Comparison of ENCODE assay signal across 18 cellular contexts in the genomic region with DNA sequence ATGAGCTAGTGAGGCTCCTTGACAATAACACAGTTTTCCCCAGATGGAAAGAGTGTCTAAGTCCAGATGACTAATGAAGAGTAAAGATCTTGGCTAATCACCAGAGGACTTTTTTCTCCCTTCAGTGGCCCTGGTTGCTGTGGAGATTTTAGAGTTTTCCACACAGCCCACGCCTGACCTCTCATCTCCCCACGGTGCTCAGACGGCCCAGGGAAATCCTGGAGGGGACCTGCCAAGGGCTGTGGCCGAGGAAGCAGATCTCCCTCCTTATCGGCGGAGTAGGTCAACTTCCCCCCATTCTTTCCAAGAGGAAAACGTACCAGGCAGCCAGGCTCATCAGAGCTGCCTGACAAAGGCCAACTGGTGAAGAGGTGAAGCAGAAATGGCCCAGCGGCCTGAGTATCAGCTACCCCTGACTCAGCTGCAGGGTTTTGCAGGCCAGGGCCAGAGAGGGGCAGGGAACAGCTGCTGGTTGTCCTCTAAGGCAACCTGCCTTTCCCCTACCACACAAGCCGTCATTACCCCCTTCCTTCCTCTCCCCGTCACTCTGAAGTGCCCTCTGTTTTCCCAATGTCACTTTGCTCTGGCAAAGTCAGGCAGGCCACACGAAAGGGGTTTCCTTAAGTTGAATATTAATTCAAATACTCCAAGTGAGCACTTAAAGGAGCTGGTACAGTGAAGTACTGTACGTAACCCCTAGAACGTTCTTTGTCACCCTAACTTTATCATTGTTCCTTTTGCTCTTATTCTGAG.
DNase-seq lines count a peak whose midpoint lies in the region; ATAC-seq and TF ChIP-seq lines count a peak whose summit lies in the region.
"Had no signal": no experiment of that assay in that cellular context is flagged by ENCODE, and none has a peak within 500 bp of the region (broad histone marks: within the 10 kb centered on the region; RNA-seq: fewer than 3 reads in every experiment).

No MANE protein-coding gene starts in this region.

- no peak overlapping the region for H2BK15ac ChIP-seq in mesenchymal stem cell (ENCODE audit: low read depth, poor library complexity, severe bottlenecking)

- H3K27me3 ChIP-seq in heart left ventricle: no peaks in the 10 kb centered on the region
- H3K27me3 ChIP-seq in mesenchymal stem cell (ENCODE audit: control insufficient read depth in 1 of 2, insufficient read depth in 1 of 2, low read length in 2 of 2): peaks cover 0 to 3% of the 10 kb centered on the region in 2 experiments
- H3K27me3 ChIP-seq in upper lobe of right lung: no peaks in the 10 kb centered on the region

- H3K9me3 Mint-ChIP-seq in activated naive CD8-positive, alpha-beta T cell treated with anti-CD3 and anti-CD28 coated beads, Interleukin-2, amount 50 U/mL, for 24 hours: no peaks in the 10 kb centered on the region
- H3K9me3 Mint-ChIP-seq: activated B cell treated with CpG ODN at 0.5 μM for 24 hours; activated T-helper 1 cell treated with anti-CD3 and anti-CD28 coated beads, Interleukin-12 subunit alpha, Interleukin-12 subunit beta, Interleukin-2, Interleukin-4 antibody, amounts not matched to agents 30 ng/mL and 10 ng/mL and 1 ng/mL, durations not matched to agents 14 hours and 24 hours and 36 hours; central memory CD8-positive, alpha-beta T cell; neural crest cell had no signal

- ATAC-seq in heart left ventricle: peak; percentile 80 to 96 (median 91)
- peak; percentile 68 for ATAC-seq in upper lobe of right lung
- ATAC-seq in HG03139 (IDR thresholded peaks at IDR 0.05; ENCODE audit: unreplicated experiment): no peak
- no peak for ATAC-seq in activated naive CD8-positive, alpha-beta T cell treated with anti-CD3 and anti-CD28 coated beads, Interleukin-2, amount 50 U/mL, for 24 hours
- ATAC-seq: activated CD8-positive, alpha-beta T cell treated with anti-CD3 and anti-CD28 coated beads, Interleukin-2, amount 10 ng/mL, durations not matched to agents 7 days and 5 days had no signal

- H3K4me1 Mint-ChIP-seq in activated naive CD8-positive, alpha-beta T cell treated with anti-CD3 and anti-CD28 coated beads, Interleukin-2, amount 50 U/mL, for 24 hours: no peaks in the 10 kb centered on the region
- H3K4me1 Mint-ChIP-seq: activated B cell treated with CpG ODN at 0.5 μM for 24 hours; central memory CD8-positive, alpha-beta T cell; neural crest cell had no signal

- H3K9me3 ChIP-seq in heart left ventricle (peaks cover 0 to 8% (median 0%) of the 10 kb centered on the region in 12 donors), mesenchymal stem cell (ENCODE audit: control insufficient read depth, low read length) (no peaks in the 10 kb centered on the region), upper lobe of right lung (no peaks in the 10 kb centered on the region)

- no peak for TF ChIP-seq POLR2A in heart left ventricle (IDR thresholded peaks at IDR 0.05)

- H4K91ac ChIP-seq in mesenchymal stem cell (ENCODE audit: low read length): no peak overlapping the region

- WGBS in heart left ventricle, 4 donors: 41 to 46% (median 44%) methylated on average over 12 to 13 of the region's 13 CpGs
- 85% methylated on average over 13 of the region's 13 CpGs for WGBS in mesenchymal stem cell

- no peak overlapping the region for H4K8ac ChIP-seq in mesenchymal stem cell (ENCODE audit: low read length)

- no peak overlapping the region for H3K4me3 ChIP-seq in coronary artery
- H3K4me3 ChIP-seq in heart left ventricle: no peak overlapping the region
- H3K4me3 ChIP-seq in mesenchymal stem cell (ENCODE audit: insufficient read depth in 1 of 2, low read depth in 1 of 2, low read length in 2 of 2): peak overlapping the region in 1 of 2 experiments; percentile 4
- no peak overlapping the region for H3K4me3 ChIP-seq in upper lobe of right lung

- H2BK12ac ChIP-seq in mesenchymal stem cell (ENCODE audit: low read length in 2 of 2): peak overlapping the region in 1 of 2 experiments; percentile 54

- intact Hi-C loops in heart left ventricle (cut with DNase I) (loop anchor here in 1 of 10 donors (10.0 kb wide), 1 partner anchor 740 kb away; no protein-coding TSS in a partner anchor), upper lobe of right lung (cut with DNase I) (no loop called here)

- no peak overlapping the region for H3K4me3 Mint-ChIP-seq in activated naive CD8-positive, alpha-beta T cell treated with anti-CD3 and anti-CD28 coated beads, Interleukin-2, amount 50 U/mL, for 24 hours
- H3K4me3 Mint-ChIP-seq: activated B cell treated with CpG ODN at 0.5 μM for 24 hours; activated CD8-positive, alpha-beta T cell treated with anti-CD3 and anti-CD28 coated beads, Interleukin-2, amount 10 ng/mL, durations not matched to agents 7 days and 5 days; activated T-helper 1 cell treated with anti-CD3 and anti-CD28 coated beads, Interleukin-12 subunit alpha, Interleukin-12 subunit beta, Interleukin-2, Interleukin-4 antibody, amounts not matched to agents 30 ng/mL and 10 ng/mL and 1 ng/mL, durations not matched to agents 14 hours and 24 hours and 36 hours; central memory CD8-positive, alpha-beta T cell; neural crest cell had no signal

- H3K36me3 Mint-ChIP-seq in activated naive CD8-positive, alpha-beta T cell treated with anti-CD3 and anti-CD28 coated beads, Interleukin-2, amount 50 U/mL, for 24 hours (ENCODE audit: low read depth): no peaks in the 10 kb centered on the region

- H3K27me3 Mint-ChIP-seq in activated naive CD8-positive, alpha-beta T cell treated with anti-CD3 and anti-CD28 coated beads, Interleukin-2, amount 50 U/mL, for 24 hours: peaks cover 17% of the 10 kb centered on the region

- H3K36me3 ChIP-seq in heart left ventricle: no peaks in the 10 kb centered on the region
- no peaks in the 10 kb centered on the region for H3K36me3 ChIP-seq in mesenchymal stem cell (ENCODE audit: control insufficient read depth in 1 of 2, insufficient read depth in 2 of 2, low read depth in 1 of 2, low read length in 2 of 2)
- H3K36me3 ChIP-seq in upper lobe of right lung: no peaks in the 10 kb centered on the region

- H3K4ac ChIP-seq in mesenchymal stem cell (ENCODE audit: low read depth in 1 of 2, low read length in 2 of 2): no peak overlapping the region

- H3K14ac ChIP-seq in mesenchymal stem cell (ENCODE audit: low read length in 2 of 2): peak overlapping the region in 1 of 2 experiments; percentile 92

- no peak overlapping the region for H2BK5ac ChIP-seq in mesenchymal stem cell (ENCODE audit: low read depth, low read length, poor library complexity, severe bottlenecking)

- H2AFZ ChIP-seq in mesenchymal stem cell (ENCODE audit: low read depth, low read length): no peak overlapping the region

- no peak for TF ChIP-seq CTCF in coronary artery (IDR thresholded peaks at IDR 0.05)
- TF ChIP-seq CTCF in heart left ventricle (IDR thresholded peaks at IDR 0.05): no peak
- no peak for TF ChIP-seq CTCF in upper lobe of right lung (IDR thresholded peaks at IDR 0.05)

- peak; percentile 71 for DNase-seq in coronary artery (ENCODE audit: low spot score)
- peak in 4 of 5 donors; percentile 33 to 66 (median 54) for DNase-seq in heart left ventricle
- DNase-seq in mesenchymal stem cell: peak; percentile 55
- no peak for DNase-seq in upper lobe of right lung
- no peak for DNase-seq in NCI-H1105 treated with DMSO at 0.1 percent for 48 hours (lab: John Stamatoyannopoulos, UW)
- no peak for DNase-seq in hippocampal formation (lab: John Stamatoyannopoulos, UW)
- no peak for DNase-seq in activated naive CD8-positive, alpha-beta T cell treated with anti-CD3 and anti-CD28 coated beads, Interleukin-2, amount 50 U/mL, for 24 hours
- DNase-seq: activated B cell treated with CpG ODN at 0.5 μM for 24 hours; activated CD8-positive, alpha-beta T cell treated with anti-CD3 and anti-CD28 coated beads, Interleukin-2, amount 10 ng/mL, durations not matched to agents 7 days and 5 days; KBM-7; NCI-H2107; NCI-H524 treated with DMSO at 0.1 percent for 48 hours; stimulated activated CD4-positive, alpha-beta T cell treated with anti-CD3 and anti-CD28 coated beads, Interleukin-4, amount 100 ng/mL, for 1 hour; T-helper 2 cell had no signal

- H3K27ac Mint-ChIP-seq in activated naive CD8-positive, alpha-beta T cell treated with anti-CD3 and anti-CD28 coated beads, Interleukin-2, amount 50 U/mL, for 24 hours: no peak overlapping the region
- H3K27ac Mint-ChIP-seq: activated B cell treated with CpG ODN at 0.5 μM for 24 hours; activated CD8-positive, alpha-beta T cell treated with anti-CD3 and anti-CD28 coated beads, Interleukin-2, amount 10 ng/mL, durations not matched to agents 7 days and 5 days; activated T-helper 1 cell treated with anti-CD3 and anti-CD28 coated beads, Interleukin-12 subunit alpha, Interleukin-12 subunit beta, Interleukin-2, Interleukin-4 antibody, amounts not matched to agents 30 ng/mL and 10 ng/mL and 1 ng/mL, durations not matched to agents 14 hours and 24 hours and 36 hours had no signal

- no peaks in the 10 kb centered on the region for H3K79me1 ChIP-seq in mesenchymal stem cell (replicated peaks; ENCODE audit: low read length, poor library complexity, severe bottlenecking)

- H3K9ac ChIP-seq in mesenchymal stem cell (ENCODE audit: low read length): peak overlapping the region; percentile 73

- H3K27ac ChIP-seq in coronary artery (peak overlapping the region in 1 of 2 donors; percentile 21), heart left ventricle (peak overlapping the region in 6 of 12 donors; percentile 23 to 60 (median 48)), mesenchymal stem cell (ENCODE audit: low read length, poor library complexity, severe bottlenecking) (no peak overlapping the region), upper lobe of right lung (no peak overlapping the region)

- no peak overlapping the region for H3K23ac ChIP-seq in mesenchymal stem cell (ENCODE audit: low read length in 2 of 2)

- H3K18ac ChIP-seq in mesenchymal stem cell (ENCODE audit: low read depth in 1 of 2, low read length in 2 of 2): no peak overlapping the region

- no peak overlapping the region for H2BK120ac ChIP-seq in mesenchymal stem cell (ENCODE audit: low read depth, low read length)

- H2AK5ac ChIP-seq in mesenchymal stem cell (ENCODE audit: low read length, severe bottlenecking): no peak overlapping the region

- H3K4me2 ChIP-seq in mesenchymal stem cell (ENCODE audit: low read length, poor library complexity, severe bottlenecking): no peak overlapping the region

- peaks cover 0 to 14% (median 0%) of the 10 kb centered on the region in 12 donors for H3K4me1 ChIP-seq in heart left ventricle
- peaks cover 2% of the 10 kb centered on the region for H3K4me1 ChIP-seq in mesenchymal stem cell (ENCODE audit: control insufficient read depth, insufficient read depth, low read depth, low read length)
- peaks cover 8% of the 10 kb centered on the region for H3K4me1 ChIP-seq in upper lobe of right lung

Comparison
In these comparisons a context has a peak if more than half of its experiments do, and no peak if none do; other contexts are left out.
1. DNase-seq: peak in coronary artery (single experiment), heart left ventricle (4 of 5) and mesenchymal stem cell (single experiment); none in upper lobe of right lung (single experiment), NCI-H1105 treated with DMSO at 0.1 percent for 48 hours (single experiment), hippocampal formation (0 of 2) and activated naive CD8-positive, alpha-beta T cell treated with anti-CD3 and anti-CD28 coated beads, Interleukin-2, amount 50 U/mL, for 24 hours (single experiment).
2. ATAC-seq: peak in heart left ventricle (4 of 4) and upper lobe of right lung (single experiment); none in HG03139 (single experiment) and activated naive CD8-positive, alpha-beta T cell treated with anti-CD3 and anti-CD28 coated beads, Interleukin-2, amount 50 U/mL, for 24 hours (single experiment).